ENCODE assay signal across 10 cellular contexts in genomic region chr16:15494231-15494630, GRCh38.
A peak's percentile ranks its signal among the peaks of the same experiment; 100 is the strongest.
DNase-seq lines count a peak whose midpoint lies in the region; TF ChIP-seq lines count a peak whose summit lies in the region.
"Had no signal": no experiment of that assay in that cellular context is flagged by ENCODE, and none has a peak within 500 bp of the region (broad histone marks: within the 10 kb centered on the region; RNA-seq: fewer than 3 reads in every experiment).

No MANE protein-coding gene starts in this region.

- in situ Hi-C loops in astrocyte of the spinal cord (cut with HindIII; ENCODE audit: low sequenced_read_pairs) = no loop called here

- POLR2A ChIA-PET in HEK293 (lab: Yijun Ruan, JAX) = no interaction called here

- no peaks in the 10 kb centered on the region for H3K27me3 ChIP-seq in rectal smooth muscle tissue (ENCODE audit: control insufficient read depth, insufficient read depth, low read length)

- CTCF ChIA-PET in HEK293 (lab: Yijun Ruan, JAX) = no interaction called here

- TF ChIP-seq CTCF in HEK293 (tag by site-specific recombination; IDR thresholded peaks at IDR 0.05) = no peak
- no peak for TF ChIP-seq CTCF in astrocyte of the spinal cord (IDR thresholded peaks at IDR 0.05; ENCODE audit: low read depth, low read length)

- DNase-seq in EH (ENCODE audit: low read depth) = peak; percentile 71
- DNase-seq in astrocyte of the spinal cord (ENCODE audit: low read depth, low spot score) = peak; percentile 48
- DNase-seq in NK-92 (lab: John Stamatoyannopoulos, UW; ENCODE audit: unreplicated experiment) = no peak
- no peak for DNase-seq in CD1c-positive myeloid dendritic cell (ENCODE audit: extremely low spot score)
- DNase-seq in NCI-H2107 (lab: John Stamatoyannopoulos, UW) = no peak
- DNase-seq: activated CD4-positive, alpha-beta T cell treated with anti-CD3 and anti-CD28 coated beads, Interleukin-2, amount 50 U/mL, for 4 hours; small intestine; stimulated activated CD8-positive, alpha-beta memory T cell treated with anti-CD3 and anti-CD28 coated beads, Interleukin-4, amount 100 ng/mL, for 48 hours had no signal

- no peak overlapping the region for H3K9ac ChIP-seq in rectal smooth muscle tissue (ENCODE audit: low read length)

- H3K9me3 ChIP-seq in HEK293 (ENCODE audit: control insufficient read depth, insufficient read depth, low read depth, low read length) = no peaks in the 10 kb centered on the region

- no peaks in the 10 kb centered on the region for H3K4me1 ChIP-seq in HEK293 (ENCODE audit: control insufficient read depth, insufficient read depth, low read length)
- peaks cover 3% of the 10 kb centered on the region for H3K4me1 ChIP-seq in rectal smooth muscle tissue (ENCODE audit: control insufficient read depth, insufficient read depth, low read length)

- H3K4me3 ChIP-seq in HEK293 (ENCODE audit: low read depth, low read length) (no peak overlapping the region), astrocyte of the spinal cord (ENCODE audit: low read depth, low read length) (no peak overlapping the region), rectal smooth muscle tissue (ENCODE audit: low read length) (no peak overlapping the region)

- no peak overlapping the region for H3K27ac ChIP-seq in HEK293 (ENCODE audit: extremely low read depth, low read depth, low read length)
- H3K27ac ChIP-seq in rectal smooth muscle tissue (ENCODE audit: low read depth, low read length) = peak overlapping the region; percentile 30

- H3K36me3 ChIP-seq in HEK293 (ENCODE audit: control insufficient read depth in 2 of 2, insufficient read depth in 1 of 2, low read length in 2 of 2) = no peaks in the 10 kb centered on the region
- H3K36me3 ChIP-seq in rectal smooth muscle tissue (ENCODE audit: control insufficient read depth, insufficient read depth, low read length) = no peaks in the 10 kb centered on the region

TF ChIP-seq in HEK293, 187 proteins besides CTCF, POLR2A, EP300 and RAD21:
- TF ChIP-seq BCL11B (tag by site-specific recombination; IDR thresholded peaks at IDR 0.05; ENCODE audit: low read depth) (no peak), ZEB2 (tag by site-specific recombination; IDR thresholded peaks at IDR 0.05) (0 out of 2 replicates have a peak, but pooled peaks have one; percentile 39), ZSCAN5A (tag by site-specific recombination; IDR thresholded peaks at IDR 0.05) (no peak), SP7 (tag by site-specific recombination; IDR thresholded peaks at IDR 0.05) (peak; percentile 55; the same call in 1 of the 2 replicates), ZNF311 (tag by site-specific recombination; IDR thresholded peaks at IDR 0.05; ENCODE audit: borderline replicate concordance) (no peak), ZNF302 (tag by site-specific recombination; IDR thresholded peaks at IDR 0.05; ENCODE audit: low read depth) (no peak), INSM2 (tag by site-specific recombination; IDR thresholded peaks at IDR 0.05) (peak; percentile 54; the same call in 1 of the 2 replicates), ZNF629 (tag by site-specific recombination; IDR thresholded peaks at IDR 0.05) (peak; percentile 71), ZNF449 (tag by site-specific recombination; IDR thresholded peaks at IDR 0.05) (no peak)

Comparison
In these comparisons a context has a peak if more than half of its experiments do, and no peak if none do; other contexts are left out.
1. DNase-seq: peak in EH (single experiment) and astrocyte of the spinal cord (single experiment); none in NK-92 (single experiment), CD1c-positive myeloid dendritic cell (single experiment) and NCI-H2107 (single experiment).